Comparison of ENCODE assay signal across 10 cellular contexts in the genomic region with DNA sequence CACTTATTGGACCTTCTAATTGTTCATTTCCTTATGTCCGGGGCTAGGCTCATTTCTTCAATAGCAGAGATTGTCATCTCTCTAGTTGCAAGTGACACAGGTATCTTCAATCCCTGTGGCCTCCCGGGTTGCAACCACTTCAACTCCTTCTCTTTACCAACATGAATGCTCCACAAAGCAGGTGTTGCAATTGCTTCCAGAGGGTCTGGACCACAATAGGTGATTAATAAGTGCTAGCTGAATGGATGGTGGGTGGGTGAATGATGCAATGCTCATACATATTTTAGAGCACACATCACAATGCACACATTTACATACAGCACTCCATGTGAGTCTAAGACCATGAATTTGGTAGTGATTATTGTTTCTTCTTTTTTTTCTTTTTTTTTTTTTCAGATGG. TPM values are rescaled to one million over a fixed set of nuclear protein-coding genes. Genes with fewer than 3 reads are reported as not detected.
DNase-seq lines count a peak whose midpoint lies in the region; ATAC-seq and TF ChIP-seq lines count a peak whose summit lies in the region.
"Had no signal": no experiment of that assay in that cellular context is flagged by ENCODE, and none has a peak within 500 bp of the region (broad histone marks: within the 10 kb centered on the region; RNA-seq: fewer than 3 reads in every experiment).

No MANE protein-coding gene starts in this region.

- H3K36me3 ChIP-seq in lower lobe of right lung = no peaks in the 10 kb centered on the region
- no peaks in the 10 kb centered on the region for H3K36me3 ChIP-seq in H7 (replicated peaks; ENCODE audit: control insufficient read depth, insufficient read depth, low read length)

- 77% methylated on average over 2 of the region's 2 CpGs for WGBS in right cardiac atrium

- peaks cover 6% of the 10 kb centered on the region for H3K4me1 ChIP-seq in right cardiac atrium (ENCODE audit: control insufficient read depth, insufficient read depth, low read length)
- H3K4me1 ChIP-seq in lower lobe of right lung = peaks cover 72% of the 10 kb centered on the region

- no peak for ATAC-seq in right cardiac atrium
- no peak for ATAC-seq in Right ventricle myocardium inferior
- ATAC-seq in lower lobe of right lung = no peak

- H3K27me3 ChIP-seq in right cardiac atrium (ENCODE audit: control insufficient read depth, insufficient read depth) (no peaks in the 10 kb centered on the region), lower lobe of right lung (ENCODE audit: low read depth) (no peaks in the 10 kb centered on the region), H7 (ENCODE audit: control insufficient read depth, insufficient read depth, low read length) (no peaks in the 10 kb centered on the region; the same call in 1 of the 2 replicates)

- DNase-seq in right cardiac atrium = no peak
- DNase-seq in Right ventricle myocardium inferior (ENCODE audit: missing footprints) = no peak
- DNase-seq in amniotic epithelial cell (ENCODE audit: low read depth) = peak; percentile 77
- no peak for DNase-seq in lower lobe of right lung
- DNase-seq in NCI-H524 treated with DMSO at 0.1 percent for 48 hours (lab: John Stamatoyannopoulos, UW) = no peak
- no peak for DNase-seq in H7
- DNase-seq in NCI-H128 (lab: John Stamatoyannopoulos, UW; ENCODE audit: unreplicated experiment) = no peak
- no peak for DNase-seq in NAMALWA (ENCODE audit: low spot score)
- DNase-seq: hypothalamus had no signal

- H3K27ac ChIP-seq in right cardiac atrium (ENCODE audit: low read length) = no peak overlapping the region
- no peak overlapping the region for H3K27ac ChIP-seq in lower lobe of right lung
- H3K27ac ChIP-seq: HL-60 had no signal

- intact Hi-C loops in right cardiac atrium (cut with DNase I) = loop anchor here in 3 of 4 donors (10.0 kb wide), 2 partner anchors 51 to 161 kb away; no protein-coding TSS in a partner anchor
- intact Hi-C loops in Right ventricle myocardium inferior (cut with DNase I) = loop anchor here (5.0 to 10.0 kb wide), 3 partner anchors 48 to 158 kb away; no protein-coding TSS in a partner anchor
- intact Hi-C loops in lower lobe of right lung (cut with DNase I) = loop anchor here (10.0 kb wide), 1 partner anchor 161 kb away; no protein-coding TSS in a partner anchor

- peak overlapping the region; percentile 4 for H3K4me3 ChIP-seq in right cardiac atrium (ENCODE audit: low read length)
- H3K4me3 ChIP-seq in lower lobe of right lung = peak overlapping the region; percentile 88
- H3K4me3 ChIP-seq in H7 (ENCODE audit: insufficient read depth, low read depth, low read length) = no peak overlapping the region

- no peaks in the 10 kb centered on the region for H3K9me3 ChIP-seq in right cardiac atrium (ENCODE audit: control insufficient read depth, low read length)
- H3K9me3 ChIP-seq in lower lobe of right lung = no peaks in the 10 kb centered on the region

- no peak for TF ChIP-seq CTCF in lower lobe of right lung (IDR thresholded peaks at IDR 0.05)

RNA-seq across cellular contexts. Expression of a gene that starts 2.6 kb away (rescaled TPM):
- total RNA-seq in right cardiac atrium = 10 to 100 TPM; 26.4 to 66.9 (median 42.4) TPM
- 12.1 TPM for polyA plus RNA-seq in right cardiac atrium
- 9.3 TPM for total RNA-seq in Right ventricle myocardium inferior
- total RNA-seq in lower lobe of right lung = 152 TPM
- total RNA-seq in H7 (2014; rRNA removed; shearing (Covaris generic)) = 21.8 and 27.2 TPM in 2 replicates
